In the genomic region with DNA sequence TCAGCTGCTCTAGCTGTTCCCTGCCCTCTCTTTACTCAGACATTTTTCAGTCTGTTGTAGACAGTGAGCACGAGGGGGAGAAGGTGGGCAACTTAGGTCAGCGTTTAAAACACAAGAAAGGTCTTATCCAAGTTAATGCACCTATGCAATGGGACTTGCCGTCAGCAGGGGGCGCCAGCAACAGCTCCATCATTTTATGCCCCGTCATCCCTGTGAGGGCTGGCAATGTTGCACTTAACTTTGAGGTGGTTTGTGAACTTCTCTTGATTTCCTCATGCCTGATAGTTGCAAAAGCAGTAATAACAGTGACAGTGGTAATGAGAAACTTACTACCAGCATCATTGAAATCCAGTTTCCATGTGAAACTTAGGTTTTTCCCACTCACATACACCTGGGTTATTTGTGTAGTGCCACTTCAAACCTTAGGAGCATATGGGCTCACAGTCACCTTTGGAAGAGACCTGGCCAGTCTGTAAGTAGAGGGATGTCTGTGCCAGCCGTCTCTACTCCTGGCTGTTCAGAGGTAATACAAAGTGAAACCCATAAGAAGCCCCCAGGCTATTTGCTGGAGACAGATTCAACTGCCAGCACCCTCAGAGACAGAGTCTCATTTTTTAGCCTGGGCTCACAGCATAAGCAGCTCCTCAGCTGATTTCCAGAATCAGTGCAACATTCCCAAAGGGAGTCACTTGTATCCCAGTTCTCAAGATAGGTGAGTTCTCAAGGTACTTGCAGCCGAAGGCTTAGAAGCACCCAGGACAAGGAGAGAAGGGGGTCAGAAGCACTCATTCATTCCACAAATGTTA, we compare ENCODE assay signal across 8 cellular contexts. TPM values are rescaled to one million over a fixed set of nuclear protein-coding genes. Genes with fewer than 3 reads are reported as not detected.
DNase-seq lines count a peak whose midpoint lies in the region; ATAC-seq and TF ChIP-seq lines count a peak whose summit lies in the region.

No MANE protein-coding gene starts in this region.

- H3K27me3 ChIP-seq in endodermal cell (ENCODE audit: control insufficient read depth, insufficient read depth, low read length, poor library complexity, severe bottlenecking) = no peaks in the 10 kb centered on the region

- POLR2A ChIA-PET in HEK293T (lab: Yijun Ruan, JAX) = interaction anchor here (0.6 to 1.8 kb wide), 3 partner anchors 9 to 52 kb away, joined by 3 to 9 read pairs (median 4); a partner anchor contains a TSS

- no peak overlapping the region for H3K9ac ChIP-seq in endodermal cell (ENCODE audit: extremely low read depth, low read length, poor library complexity, severe bottlenecking)

- H3K27me3 Mint-ChIP-seq in Calu3 (ENCODE audit: unreplicated experiment) (no peaks in the 10 kb centered on the region), endodermal cell (ENCODE audit: insufficient read depth) (no peaks in the 10 kb centered on the region)

- DNase-seq in Calu3 (peak; percentile 92), HEK293T (ENCODE audit: extremely low spot score) (peak; percentile 70), NOMO-1 treated with DMSO at 0.1 percent for 48 hours (lab: John Stamatoyannopoulos, UW; ENCODE audit: unreplicated experiment) (peak; percentile 91), endodermal cell (peak; percentile 91), mucosa of gallbladder (ENCODE audit: low spot score) (peak; percentile 62)
- DNase-seq in activated CD8-positive, alpha-beta memory T cell treated with anti-CD3 and anti-CD28 coated beads for 48 hours (ENCODE audit: low read depth in 2 of 3, low spot score in 2 of 3) = peak; percentile 40 to 69 (median 54)
- peak; percentile 48 to 50 for DNase-seq in stimulated activated CD8-positive, alpha-beta memory T cell treated with anti-CD3 and anti-CD28 coated beads, Interleukin-7, amount 100 ng/mL, for 1 hour (ENCODE audit: low read depth in 2 of 2)

- TSS peak; percentile 96 for BruUV-seq in Calu3 (replicated peaks; lab: Mats Ljungman, UMichigan)

- H3K27ac Mint-ChIP-seq in Calu3 (ENCODE audit: unreplicated experiment) = peak overlapping the region; percentile 98
- peak overlapping the region; percentile 95 for H3K27ac Mint-ChIP-seq in endodermal cell

- CTCF ChIA-PET in Calu3 (lab: Charles Lee) = interaction anchor here (0.6 to 25.3 kb wide), 19 partner anchors 9 to 163 kb away, joined by 3 to 1048 read pairs (median 6); partner anchors contain the start of genes BCL2L1, HM13 and ID1
- CTCF ChIA-PET in HEK293T (lab: Yijun Ruan, JAX) = interaction anchor here (0.7 to 5.1 kb wide), 7 partner anchors 8 to 74 kb away, joined by 3 to 119 read pairs (median 4); a partner anchor contains a TSS

- H3K9me3 ChIP-seq in endodermal cell (ENCODE audit: control insufficient read depth, low read length) = no peaks in the 10 kb centered on the region

- ATAC-seq in GM18520 (IDR thresholded peaks at IDR 0.05; ENCODE audit: unreplicated experiment) = no peak

- H3K4me3 Mint-ChIP-seq in Calu3 (ENCODE audit: low read depth, unreplicated experiment) = peak overlapping the region; percentile 49
- no peak overlapping the region for H3K4me3 Mint-ChIP-seq in endodermal cell

- H3K4me1 Mint-ChIP-seq in Calu3 (ENCODE audit: low read depth, unreplicated experiment) = peaks cover 57% of the 10 kb centered on the region
- peaks cover 18% of the 10 kb centered on the region for H3K4me1 Mint-ChIP-seq in endodermal cell

- no peak overlapping the region for H3K4me3 ChIP-seq in endodermal cell (ENCODE audit: low read length)

- peaks cover 59% of the 10 kb centered on the region for H3K36me3 ChIP-seq in endodermal cell (ENCODE audit: control insufficient read depth, insufficient read depth, low read length)

- H3K36me3 Mint-ChIP-seq in Calu3 (ENCODE audit: insufficient read depth, unreplicated experiment) = peaks cover 100% of the 10 kb centered on the region
- peaks cover 77% of the 10 kb centered on the region for H3K36me3 Mint-ChIP-seq in endodermal cell (ENCODE audit: low read depth)

- H3K9me3 Mint-ChIP-seq in Calu3 (ENCODE audit: low read depth, unreplicated experiment) (no peaks in the 10 kb centered on the region), endodermal cell (no peaks in the 10 kb centered on the region)

- peak; percentile 99 for TF ChIP-seq CTCF in Calu3 (IDR thresholded peaks at IDR 0.05; ENCODE audit: unreplicated experiment)
- TF ChIP-seq CTCF in endodermal cell (conservative IDR thresholded peaks at IDR 0.05) = peak; percentile 100

- intact Hi-C loops in Calu3 (cut with micrococcal nuclease; ENCODE audit: unreplicated experiment) = loop anchor here (1.0 to 5.0 kb wide), 3 partner anchors 33 to 162 kb away; partner anchors contain the start of gene BCL2L1

- WGBS in endodermal cell (ENCODE audit: insufficient coverage in 1 of 2, insufficient read length in 1 of 2), 2 experiments = 42 to 46% methylated on average over 7 of the region's 7 CpGs

- H3K27ac ChIP-seq in endodermal cell (ENCODE audit: low read depth, low read length) = no peak overlapping the region

- no peaks in the 10 kb centered on the region for H3K4me1 ChIP-seq in endodermal cell (ENCODE audit: control insufficient read depth, insufficient read depth, low read length)

TF ChIP-seq in HEK293T, 16 proteins besides CTCF, POLR2A, EP300 and RAD21:
- no peak for TF ChIP-seq LEF1 (IDR thresholded peaks at IDR 0.05; ENCODE audit: borderline replicate concordance)

RNA-seq across cellular contexts. Expression of gene ID1, which starts 44.8 kb away (rescaled TPM):
- total RNA-seq in Calu3 (2022) = 347 and 431 TPM in 2 replicates
- total RNA-seq in endodermal cell = 100 to 1,000 TPM; 380 to 447 TPM
- 223 TPM for polyA plus RNA-seq in endodermal cell (2013, experiment 1 of 2)
- polyA plus RNA-seq in endodermal cell (2013, experiment 2 of 2) = 194 TPM
- total RNA-seq in mucosa of gallbladder = 59.7 TPM

RNA-seq across cellular contexts. Expression of gene HM13, which starts 46.1 kb away (rescaled TPM):
- total RNA-seq in Calu3 (2022) (342 and 378 TPM in 2 replicates), endodermal cell (100 to 1,000 TPM; 120 to 206 TPM), mucosa of gallbladder (204 TPM)
- 85.1 TPM for polyA plus RNA-seq in endodermal cell (2013, experiment 1 of 2)
- polyA plus RNA-seq in endodermal cell (2013, experiment 2 of 2) = 81.4 TPM
